22 cellular contexts compared by ENCODE assay signal in the genomic region with DNA sequence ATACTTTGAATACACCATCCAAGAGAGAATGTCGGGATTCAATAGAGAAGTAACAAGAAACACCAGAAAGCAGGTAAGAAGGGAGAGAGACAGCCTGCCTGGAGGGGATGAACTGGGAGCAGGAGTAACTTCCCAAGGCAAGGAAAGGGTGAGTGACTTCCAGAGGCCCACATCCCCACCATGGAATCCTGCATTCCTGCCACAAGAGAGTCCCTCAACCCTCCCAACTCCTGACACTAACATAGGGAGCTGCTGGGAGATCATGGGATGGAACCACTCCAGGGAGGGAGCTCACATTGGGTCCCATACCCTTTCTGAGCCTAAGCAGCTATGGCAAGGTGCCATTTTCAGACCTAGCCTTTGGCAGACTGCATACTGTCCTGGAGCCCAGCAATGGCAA. TPM values are rescaled to one million over a fixed set of nuclear protein-coding genes. Genes with fewer than 3 reads are reported as not detected.
DNase-seq lines count a peak whose midpoint lies in the region; ATAC-seq, FAIRE-seq and TF ChIP-seq lines count a peak whose summit lies in the region.
"Had no signal": no experiment of that assay in that cellular context is flagged by ENCODE, and none has a peak within 500 bp of the region (broad histone marks: within the 10 kb centered on the region; RNA-seq: fewer than 3 reads in every experiment).

No MANE protein-coding gene starts in this region.

- H3K4me3 ChIP-seq in Karpas-422 (ENCODE audit: low read length) (no peak overlapping the region), H1 (ENCODE audit: extremely low read depth in 1 of 4, insufficient read depth in 2 of 4, low read depth in 3 of 4, low read length in 4 of 4) (no peak overlapping the region), HepG2 (replicated peaks in 1 of 3; ENCODE audit: insufficient read depth in 1 of 3, low read depth in 2 of 3, low read length in 3 of 3) (no peak overlapping the region), neuronal stem cell (ENCODE audit: low read length in 2 of 2) (no peak overlapping the region), mucosa of descending colon (no peak overlapping the region)
- H3K4me3 ChIP-seq: A549 had no signal

- POLR2A ChIA-PET in H1 (lab: Charles Lee; ENCODE audit: partially characterized antibody) (no interaction called here), HepG2 (lab: Yijun Ruan, JAX) (no interaction called here)

- H3K56ac ChIP-seq in H1 (replicated peaks; ENCODE audit: insufficient read length, low read depth, low read length): no peak overlapping the region

- CTCF ChIA-PET in H1 (lab: Charles Lee; ENCODE audit: partially characterized antibody): interaction anchor here (0.8 to 4.3 kb wide), 5 partner anchors 9 to 273 kb away, joined by 3 to 18 read pairs (median 5); no protein-coding TSS in a partner anchor
- CTCF ChIA-PET in HepG2 (lab: Yijun Ruan, JAX; ENCODE audit: low intra/inter-chr PET ratio, low total read pairs): no interaction called here

- H3K27ac ChIP-seq in Karpas-422 (ENCODE audit: low read length) (no peak overlapping the region), H1 (ENCODE audit: low read depth, low read length) (no peak overlapping the region), HepG2 (ENCODE audit: extremely low read length, insufficient read depth, low read length) (no peak overlapping the region), neuronal stem cell (replicated peaks; ENCODE audit: low read length) (no peak overlapping the region)
- H3K27ac ChIP-seq: A549 had no signal

- no peaks in the 10 kb centered on the region for H3K9me3 ChIP-seq in Karpas-422 (ENCODE audit: low read length)
- H3K9me3 ChIP-seq in H1 (ENCODE audit: insufficient read depth in 2 of 2, low read depth in 1 of 2, low read length in 1 of 2): no peaks in the 10 kb centered on the region
- no peaks in the 10 kb centered on the region for H3K9me3 ChIP-seq in HepG2 (ENCODE audit: low read length)
- H3K9me3 ChIP-seq in neuronal stem cell (replicated peaks in 1 of 2; ENCODE audit: control insufficient read depth in 2 of 2, insufficient read depth in 1 of 2, low read depth in 1 of 2, low read length in 2 of 2): peaks cover 0 to 1% of the 10 kb centered on the region in 2 donors
- no peaks in the 10 kb centered on the region for H3K9me3 ChIP-seq in mucosa of descending colon
- H3K9me3 ChIP-seq: A549, Caco-2 had no signal

- no peak overlapping the region for H2BK12ac ChIP-seq in H1 (ENCODE audit: low read depth, low read length)
- H2BK12ac ChIP-seq in neuronal stem cell (ENCODE audit: low read length): no peak overlapping the region

- H3K27me3 ChIP-seq in Karpas-422 (ENCODE audit: low read length): no peaks in the 10 kb centered on the region
- H3K27me3 ChIP-seq in H1 (replicated peaks in 1 of 4; ENCODE audit: control insufficient read depth in 3 of 4, extremely low read depth in 1 of 4, insufficient read depth in 3 of 4, low read length in 3 of 4): peaks cover 10 to 17% (median 13%) of the 10 kb centered on the region in 4 experiments
- peaks cover 4 to 32% of the 10 kb centered on the region in 2 experiments; a peak in 4 of 5 replicates for H3K27me3 ChIP-seq in HepG2 (ENCODE audit: control insufficient read depth in 1 of 2, insufficient read depth in 2 of 2, low read length in 2 of 2)
- peaks cover 0 to 28% (median 8%) of the 10 kb centered on the region in 3 experiments for H3K27me3 ChIP-seq in neuronal stem cell (ENCODE audit: control insufficient read depth in 3 of 3, insufficient read depth in 3 of 3, low read depth in 1 of 3, low read length in 3 of 3)

- no TSS peak for BruUV-seq in HepG2 (replicated peaks; lab: Mats Ljungman, UMichigan)

- TF ChIP-seq RAD21 in H1 (IDR thresholded peaks at IDR 0.05 in 1 of 2, conservative IDR thresholded peaks at IDR 0.05 in 1 of 2; ENCODE audit: low read depth in 2 of 2, low read length in 2 of 2) (no peak), HepG2 (CRISPR knock-in tag; IDR thresholded peaks at IDR 0.05) (no peak)

- TF ChIP-seq EP300 in H1 (IDR thresholded peaks at IDR 0.05; ENCODE audit: borderline replicate concordance in 1 of 2, low read depth in 2 of 2, low read length in 2 of 2) (no peak), HepG2 (IDR thresholded peaks at IDR 0.05; ENCODE audit: low read depth in 2 of 2, low read length in 2 of 2) (no peak), HepG2 (CRISPR knock-in tag; IDR thresholded peaks at IDR 0.05; ENCODE audit: borderline replicate concordance) (no peak)

- H3K4me1 ChIP-seq in Karpas-422 (ENCODE audit: low read length) (peaks cover 23% of the 10 kb centered on the region), H1 (replicated peaks in 1 of 4; ENCODE audit: control insufficient read depth in 3 of 4, insufficient read depth in 4 of 4, low read length in 3 of 4) (no peaks in the 10 kb centered on the region), HepG2 (ENCODE audit: insufficient read depth, low read length) (no peaks in the 10 kb centered on the region), neuronal stem cell (ENCODE audit: control insufficient read depth in 2 of 2, insufficient read depth in 1 of 2, low read depth in 1 of 2, low read length in 2 of 2) (no peaks in the 10 kb centered on the region), mucosa of descending colon (ENCODE audit: low read depth) (no peaks in the 10 kb centered on the region)
- H3K4me1 ChIP-seq: A549, Caco-2 had no signal

- intact Hi-C loops in HepG2 (cut with micrococcal nuclease; ENCODE audit: unreplicated experiment): no loop called here
- intact Hi-C loops in mucosa of descending colon (cut with DNase I, micrococcal nuclease): no loop called here

- no peak overlapping the region for H2BK20ac ChIP-seq in H1 (ENCODE audit: low read length)

- no peak overlapping the region for H2BK5ac ChIP-seq in H1 (ENCODE audit: low read depth, low read length)
- H2BK5ac ChIP-seq in neuronal stem cell (ENCODE audit: low read length): no peak overlapping the region

- H2AK5ac ChIP-seq in H1 (ENCODE audit: low read depth, low read length) (no peak overlapping the region), neuronal stem cell (ENCODE audit: low read depth, low read length) (no peak overlapping the region)

- H3K4ac ChIP-seq in H1 (replicated peaks; ENCODE audit: insufficient read length, low read depth, low read length): peak overlapping the region; percentile 35
- H3K4ac ChIP-seq in neuronal stem cell (ENCODE audit: low read length): no peak overlapping the region

- H3K14ac ChIP-seq in H1 (ENCODE audit: insufficient read length) (no peak overlapping the region), neuronal stem cell (ENCODE audit: low read length) (peak overlapping the region; percentile 60)

- TF ChIP-seq CTCF in H1 (IDR thresholded peaks at IDR 0.05; ENCODE audit: control extremely low read depth in 1 of 3, insufficient read depth in 1 of 3, low read depth in 1 of 3, low read length in 3 of 3): no peak
- no peak for TF ChIP-seq CTCF in HepG2 (CRISPR knock-in tag; IDR thresholded peaks at IDR 0.05)
- no peak for TF ChIP-seq CTCF in mucosa of descending colon (IDR thresholded peaks at IDR 0.05)

- H3K36me3 ChIP-seq in Karpas-422 (ENCODE audit: insufficient read depth, low read length) (no peaks in the 10 kb centered on the region), H1 (ENCODE audit: control insufficient read depth in 2 of 4, insufficient read depth in 4 of 4, low read length in 3 of 4) (no peaks in the 10 kb centered on the region), HepG2 (replicated peaks in 1 of 2; ENCODE audit: control insufficient read depth in 1 of 2, insufficient read depth in 2 of 2, low read length in 2 of 2) (no peaks in the 10 kb centered on the region), neuronal stem cell (replicated peaks in 1 of 2; ENCODE audit: control insufficient read depth in 2 of 2, insufficient read depth in 2 of 2, low read length in 2 of 2) (no peaks in the 10 kb centered on the region), mucosa of descending colon (ENCODE audit: low read depth) (no peaks in the 10 kb centered on the region)

- H3K4me2 ChIP-seq in Karpas-422 (ENCODE audit: low read depth, low read length, poor library complexity, severe bottlenecking) (peak overlapping the region; percentile 43), H1 (ENCODE audit: insufficient read depth in 1 of 2, low read depth in 2 of 2, low read length in 2 of 2) (no peak overlapping the region), HepG2 (ENCODE audit: low read depth, low read length) (no peak overlapping the region), neuronal stem cell (ENCODE audit: insufficient read depth, low read length, poor library complexity, severe bottlenecking) (no peak overlapping the region)
- H3K4me2 ChIP-seq: A549 had no signal

- H4K8ac ChIP-seq in H1 (ENCODE audit: extremely low read depth, insufficient read depth, low read length) (no peak overlapping the region), neuronal stem cell (ENCODE audit: low read depth, low read length) (no peak overlapping the region)

- H3K79me2 ChIP-seq in Karpas-422 (ENCODE audit: low read length) (no peaks in the 10 kb centered on the region), H1 (ENCODE audit: control insufficient read depth in 1 of 2, insufficient read depth in 2 of 2, low read length in 2 of 2) (no peaks in the 10 kb centered on the region), HepG2 (ENCODE audit: insufficient read depth, low read length) (no peaks in the 10 kb centered on the region)

- H2BK15ac ChIP-seq in H1 (ENCODE audit: low read length) (no peak overlapping the region), neuronal stem cell (ENCODE audit: low read length) (no peak overlapping the region)

- in situ Hi-C loops in HepG2 (cut with HindIII; ENCODE audit: extremely low pct_ligation_motif_present, low pct_unique_long_range_greater_than_20kb): no loop called here

- ATAC-seq in HepG2 (peak; percentile 31; the same call in 2 of the 3 replicates), mucosa of descending colon (no peak)
- ATAC-seq: A549; CD8-positive, alpha-beta T cell; HCT116 had no signal

- no peak overlapping the region for H3K23ac ChIP-seq in H1 (ENCODE audit: insufficient read length)
- H3K23ac ChIP-seq in neuronal stem cell (ENCODE audit: low read depth, low read length, poor library complexity): no peak overlapping the region

- H3K9ac ChIP-seq in Karpas-422 (ENCODE audit: low read length) (no peak overlapping the region), H1 (replicated peaks in 1 of 4; ENCODE audit: extremely low read depth in 1 of 4, low read depth in 3 of 4, low read length in 3 of 4) (no peak overlapping the region), HepG2 (ENCODE audit: insufficient read depth, low read depth, low read length) (no peak overlapping the region), neuronal stem cell (ENCODE audit: low read depth, low read length, poor library complexity) (no peak overlapping the region)

- H2BK120ac ChIP-seq in H1 (replicated peaks; ENCODE audit: low read depth, low read length) (no peak overlapping the region), neuronal stem cell (ENCODE audit: low read depth, low read length) (peak overlapping the region; percentile 21)

- no peak overlapping the region for H2AFZ ChIP-seq in Karpas-422 (ENCODE audit: low read length)
- H2AFZ ChIP-seq in H1 (ENCODE audit: low read length): no peak overlapping the region
- H2AFZ ChIP-seq in HepG2 (ENCODE audit: low read length): no peak overlapping the region
- H2AFZ ChIP-seq in neuronal stem cell (ENCODE audit: low read length): no peak overlapping the region

- H4K20me1 ChIP-seq in Karpas-422 (ENCODE audit: insufficient read depth, low read depth, low read length) (no peaks in the 10 kb centered on the region), H1 (replicated peaks in 1 of 2; ENCODE audit: control insufficient read depth in 1 of 2, insufficient read depth in 2 of 2, low read length in 2 of 2) (no peaks in the 10 kb centered on the region), HepG2 (ENCODE audit: insufficient read depth, low read length) (peaks cover under 1% of the 10 kb centered on the region; the same call in 1 of the 2 replicates)

- WGBS in H1 (ENCODE audit: extremely low coverage in 1 of 2, insufficient coverage in 1 of 2, insufficient read length in 1 of 2, insufficient replicate concordance in 2 of 2, low coverage in 1 of 2, low lambda C conversion rate in 2 of 2, missing lambda C conversion rate in 1 of 2), 2 experiments: 86% methylated on average over 1 of the region's 1 CpG; no CpG with 5 or more reads in 1 of the 2 experiments
- WGBS in HepG2 (ENCODE audit: low lambda C conversion rate): 0% methylated on average over 1 of the region's 1 CpG
- WGBS in neuronal stem cell (ENCODE audit: extremely low coverage in 2 of 2, insufficient read length in 2 of 2, insufficient replicate concordance in 1 of 2), 2 donors: no CpG with 5 or more reads among the region's 1 CpG

- no peaks in the 10 kb centered on the region for H3K9me2 ChIP-seq in Karpas-422 (replicated peaks; ENCODE audit: insufficient read depth, low read length)

- TF ChIP-seq POLR2A in H1 (IDR thresholded peaks at IDR 0.05; ENCODE audit: control extremely low read depth in 1 of 2, low read depth in 2 of 2, low read length in 2 of 2) (no peak), HepG2 (IDR thresholded peaks at IDR 0.05; ENCODE audit: insufficient read depth in 1 of 2, low read depth in 2 of 2, low read length in 2 of 2) (no peak)

- DNase-seq in Karpas-422 (no peak), H1 (ENCODE audit: low read depth in 1 of 2, low spot score in 2 of 2) (no peak), HepG2 (ENCODE audit: low spot score) (no peak), neuronal stem cell (ENCODE audit: low spot score) (no peak), AG08396 (ENCODE audit: low spot score) (no peak), mucosa of descending colon (no peak)
- DNase-seq in NK-92 treated with Interleukin-12 subunit alpha and Interleukin-12 subunit beta, amount 100 ng/mL, for 24 hours (lab: John Stamatoyannopoulos, UW): no peak
- DNase-seq: 8988T; ACHN; C1 segment of cervical spinal cord; Caco-2; CD4-positive, CD25-positive, alpha-beta regulatory T cell; CD8-positive, alpha-beta T cell; DMS153; DND-41; H9 had no signal

- FAIRE-seq in H1 (lab: Jason Lieb, UNC): no peak
- FAIRE-seq in HepG2 (lab: Jason Lieb, UNC): no peak
- FAIRE-seq: A549, G401.6, GM12892 had no signal

- no peak overlapping the region for H3K18ac ChIP-seq in H1 (ENCODE audit: extremely low read depth, low read length)
- peak overlapping the region; percentile 52 for H3K18ac ChIP-seq in neuronal stem cell (ENCODE audit: low read length)

- peaks cover 2% of the 10 kb centered on the region; the same call in 1 of the 2 replicates for H3K23me2 ChIP-seq in H1 (ENCODE audit: low read depth, low read length)

- H4K91ac ChIP-seq in H1 (replicated peaks; ENCODE audit: insufficient read length, low read length) (no peak overlapping the region), neuronal stem cell (ENCODE audit: low read depth, low read length, poor library complexity) (no peak overlapping the region)

- H3K79me1 ChIP-seq in H1 (ENCODE audit: low read depth, low read length): no peaks in the 10 kb centered on the region
- H3K79me1 ChIP-seq in neuronal stem cell (ENCODE audit: low read depth, low read length): no peaks in the 10 kb centered on the region

- H4K5ac ChIP-seq in H1 (ENCODE audit: insufficient read length, low read depth, low read length): no peak overlapping the region

RNA-seq across cellular contexts. Expression of gene TMEM163, which starts 5.5 kb away (rescaled TPM):
- 4.7 and 7.3 TPM in 2 replicates for total RNA-seq in Karpas-422 (2014; rRNA removed; shearing (Covaris generic); ENCODE audit: low replicate concordance)
- 2.8 and 2.9 TPM in 2 replicates for total RNA-seq in H1 (2021; fragmentation: NEBNext Ultra II Directional; extraction: Animal tissue kit (Norgen Biotek cat#: 25700))
- polyA plus RNA-seq in H1 (2011; rRNA removed) (3.1 and 3.2 TPM in 2 replicates), HepG2 (2011; rRNA removed) (0.05 TPM in 1 of 2 replicates, not detected in the other)
- 2.4 TPM for polyA plus RNA-seq in H1 (2011; cell fraction: cytosol; rRNA removed)
- polyA plus RNA-seq in H1 (2011; cell fraction: nucleus; rRNA removed): 2.6 TPM
- polyA plus RNA-seq in H1 (2012, experiment 1 of 2): 2.8 to 3.5 TPM (median 3.1 TPM) in 4 replicates
- 2.8 TPM for polyA plus RNA-seq in H1 (2012, experiment 2 of 2)
- 1.4 TPM for polyA plus RNA-seq in H1 (2013, experiment 1 of 2)
- 2.0 TPM for polyA plus RNA-seq in H1 (2013, experiment 2 of 2)
- polyA minus RNA-seq in H1 (2011; rRNA and poly(A)+ RNA removed): 2.7 TPM in 2 replicates
- polyA minus RNA-seq in H1 (2011; cell fraction: cytosol; rRNA and poly(A)+ RNA removed): 0.59 TPM
- 1.2 TPM for polyA minus RNA-seq in H1 (2011; cell fraction: nucleus; rRNA and poly(A)+ RNA removed)
- total RNA-seq in HepG2 (2016; rRNA removed; fragmentation: Illumina TruSeq; extraction: Trizol) (not detected in 2 replicates), mucosa of descending colon (1 to 10 TPM in 1 of 3 donors, under 1 TPM in 2; 0.41 to 1.5 (median 0.60) TPM)
- not detected in 2 replicates for total RNA-seq in HepG2 (2016; cell fraction: cytosol; rRNA removed; fragmentation: Illumina TruSeq; extraction: Trizol; ENCODE audit: low read depth)
- not detected in 2 replicates for total RNA-seq in HepG2 (2016; cell fraction: insoluble cytoplasmic fraction; rRNA removed; fragmentation: Illumina TruSeq; extraction: Trizol)
- total RNA-seq in HepG2 (2016; cell fraction: membrane; rRNA removed; fragmentation: Illumina TruSeq; extraction: Trizol): not detected in 2 replicates
- total RNA-seq in HepG2 (2016; cell fraction: nucleus; rRNA removed; fragmentation: Illumina TruSeq; extraction: Trizol): not detected in 2 replicates
- polyA plus RNA-seq in HepG2 (2011; cell fraction: cytosol; rRNA removed): not detected in 2 replicates
- not detected in 2 replicates for polyA plus RNA-seq in HepG2 (2011; cell fraction: nucleus; rRNA removed)
- 0.09 TPM in 1 of 2 replicates, not detected in the other for polyA plus RNA-seq in HepG2 (2012)
- not detected in 2 replicates for polyA plus RNA-seq in HepG2 (2016; cell fraction: cytosol; fragmentation: Illumina TruSeq; extraction: Trizol; ENCODE audit: low read depth)
- polyA plus RNA-seq in HepG2 (2016; cell fraction: insoluble cytoplasmic fraction; fragmentation: Illumina TruSeq; extraction: Trizol; ENCODE audit: low read depth): not detected in 2 replicates
- not detected in 2 replicates for polyA plus RNA-seq in HepG2 (2016; cell fraction: membrane; fragmentation: Illumina TruSeq; extraction: Trizol; ENCODE audit: low read depth)
- polyA plus RNA-seq in HepG2 (2016; cell fraction: nucleus; fragmentation: Illumina TruSeq; extraction: Trizol; ENCODE audit: insufficient read depth, low read depth): not detected in 2 replicates
- polyA minus RNA-seq in HepG2 (2011; rRNA and poly(A)+ RNA removed; ENCODE audit: low replicate concordance): not detected in 2 replicates
- not detected in 2 replicates for polyA minus RNA-seq in HepG2 (2011; cell fraction: cytosol; rRNA and poly(A)+ RNA removed)
- polyA minus RNA-seq in HepG2 (2011; cell fraction: nucleus; rRNA and poly(A)+ RNA removed): not detected in 2 replicates
- polyA plus RNA-seq in neuronal stem cell (2013, experiment 1 of 2): 8.5 TPM
- polyA plus RNA-seq in neuronal stem cell (2013, experiment 2 of 2): 8.8 TPM
- total RNA-seq: H4 had no signal
- polyA plus RNA-seq: A549, BJ had no signal
